Comparison of ENCODE assay signal across 10 cellular contexts in genomic region chr4:82043809-82044137, GRCh38.
DNase-seq lines count a peak whose midpoint lies in the region; ATAC-seq and TF ChIP-seq lines count a peak whose summit lies in the region.
"Had no signal": no experiment of that assay in that cellular context is flagged by ENCODE, and none has a peak within 500 bp of the region (broad histone marks: within the 10 kb centered on the region; RNA-seq: fewer than 3 reads in every experiment).

No MANE protein-coding gene starts in this region.

- H3K9me3 ChIP-seq in CD4-positive, alpha-beta memory T cell (ENCODE audit: control insufficient read depth in 1 of 2, low read length in 2 of 2): no peaks in the 10 kb centered on the region
- no peaks in the 10 kb centered on the region for H3K9me3 ChIP-seq in T-helper 17 cell (ENCODE audit: control insufficient read depth, low read length, poor library complexity, severe bottlenecking)
- H3K9me3 ChIP-seq in hepatocyte (ENCODE audit: low read depth): no peaks in the 10 kb centered on the region
- no peaks in the 10 kb centered on the region for H3K9me3 ChIP-seq in psoas muscle
- H3K9me3 ChIP-seq in uterus: no peaks in the 10 kb centered on the region
- H3K9me3 ChIP-seq: Peyer's patch had no signal

- no peak for DNase-seq in CD4-positive, alpha-beta memory T cell
- no peak for DNase-seq in T-helper 17 cell
- no peak for DNase-seq in hepatocyte (ENCODE audit: low spot score)
- no peak for DNase-seq in psoas muscle
- no peak for DNase-seq in NCI-H2029 (lab: John Stamatoyannopoulos, UW)
- DNase-seq in stimulated activated CD4-positive, alpha-beta T cell treated with anti-CD3 and anti-CD28 coated beads, Interleukin-2, amount 100 ng/mL, for 24 hours: no peak
- no peak for DNase-seq in uterus
- DNase-seq: effector CD8-positive, alpha-beta T cell had no signal

- H4K20me1 ChIP-seq in hepatocyte (ENCODE audit: insufficient read depth, poor library complexity, severe bottlenecking): no peaks in the 10 kb centered on the region

- peak overlapping the region in 6 of 8 donors; percentile 47 to 70 (median 58) for H3K4me3 Mint-ChIP-seq in CD4-positive, alpha-beta memory T cell
- peak overlapping the region; percentile 79 for H3K4me3 Mint-ChIP-seq in T-helper 17 cell

- WGBS in hepatocyte (ENCODE audit: low lambda C conversion rate, missing lambda C conversion rate): 3% methylated on average over 18 of the region's 18 CpGs
- WGBS in psoas muscle, 3 donors: 1 to 5% (median 2%) methylated on average over 17 to 18 of the region's 18 CpGs

- ATAC-seq in T-helper 17 cell (no peak), psoas muscle (no peak), HG02571 (IDR thresholded peaks at IDR 0.05; ENCODE audit: unreplicated experiment) (no peak)

- no peaks in the 10 kb centered on the region for H3K36me3 Mint-ChIP-seq in CD4-positive, alpha-beta memory T cell
- H3K36me3 Mint-ChIP-seq in T-helper 17 cell (ENCODE audit: low read depth): no peaks in the 10 kb centered on the region

- intact Hi-C loops in CD4-positive, alpha-beta memory T cell (cut with micrococcal nuclease): no loop called here
- intact Hi-C loops in psoas muscle (cut with DNase I): no loop called here
- intact Hi-C loops in uterus (cut with DNase I; ENCODE audit: low total_unique reads): no loop called here

- no peak for TF ChIP-seq POLR2A in uterus (IDR thresholded peaks at IDR 0.05)

- CTCF ChIA-PET in CD4-positive, alpha-beta memory T cell (lab: Charles Lee; ENCODE audit: partially characterized antibody): interaction anchor here (1.0 kb wide), 1 partner anchor 80 kb away, joined by 3 read pairs; no protein-coding TSS in a partner anchor

- H3K27ac Mint-ChIP-seq in CD4-positive, alpha-beta memory T cell: no peak overlapping the region
- no peak overlapping the region for H3K27ac Mint-ChIP-seq in T-helper 17 cell

- peaks cover 39 to 46% of the 10 kb centered on the region in 2 donors for H3K27me3 Mint-ChIP-seq in CD4-positive, alpha-beta memory T cell
- peaks cover 76% of the 10 kb centered on the region for H3K27me3 Mint-ChIP-seq in T-helper 17 cell

- no peaks in the 10 kb centered on the region for H3K9me2 ChIP-seq in hepatocyte (replicated peaks; ENCODE audit: insufficient read depth)

- peak overlapping the region; percentile 98 for H3K4me2 ChIP-seq in hepatocyte

- no peak for TF ChIP-seq CTCF in hepatocyte (IDR thresholded peaks at IDR 0.05; ENCODE audit: poor library complexity)
- no peak for TF ChIP-seq CTCF in psoas muscle (IDR thresholded peaks at IDR 0.05)
- no peak for TF ChIP-seq CTCF in uterus (IDR thresholded peaks at IDR 0.05)

- no peak overlapping the region for H3K27ac ChIP-seq in CD4-positive, alpha-beta memory T cell (ENCODE audit: low read depth, low read length)
- peak overlapping the region; percentile 90 for H3K27ac ChIP-seq in hepatocyte
- no peak overlapping the region for H3K27ac ChIP-seq in psoas muscle
- H3K27ac ChIP-seq in uterus: no peak overlapping the region

- no peaks in the 10 kb centered on the region for H3K27me3 ChIP-seq in CD4-positive, alpha-beta memory T cell (ENCODE audit: insufficient read depth, low read length)
- H3K27me3 ChIP-seq in hepatocyte (peaks cover 39% of the 10 kb centered on the region), psoas muscle (ENCODE audit: insufficient read depth in 3 of 3, low read length in 2 of 3) (peaks cover 0 to 39% (median 3%) of the 10 kb centered on the region in 3 donors), uterus (peaks cover 0 to 6% of the 10 kb centered on the region in 2 donors)
- H3K27me3 ChIP-seq: Peyer's patch had no signal

- peak overlapping the region; percentile 41 for H2AFZ ChIP-seq in hepatocyte

- H3K79me2 ChIP-seq in hepatocyte: peaks cover 20% of the 10 kb centered on the region

- H3K4me1 Mint-ChIP-seq in CD4-positive, alpha-beta memory T cell: peaks cover 0 to 13% (median 6%) of the 10 kb centered on the region in 4 donors
- no peaks in the 10 kb centered on the region for H3K4me1 Mint-ChIP-seq in T-helper 17 cell

- no peaks in the 10 kb centered on the region for H3K36me3 ChIP-seq in CD4-positive, alpha-beta memory T cell (ENCODE audit: insufficient read depth, low read length)
- no peaks in the 10 kb centered on the region for H3K36me3 ChIP-seq in hepatocyte (replicated peaks; ENCODE audit: insufficient read depth, low read depth)
- no peaks in the 10 kb centered on the region for H3K36me3 ChIP-seq in psoas muscle (ENCODE audit: insufficient read depth in 1 of 2, low read depth in 1 of 2)
- no peaks in the 10 kb centered on the region for H3K36me3 ChIP-seq in uterus
- H3K36me3 ChIP-seq: Peyer's patch had no signal

- POLR2A ChIA-PET in CD4-positive, alpha-beta memory T cell (lab: Charles Lee; ENCODE audit: partially characterized antibody): no interaction called here

- H3K4me1 ChIP-seq in CD4-positive, alpha-beta memory T cell (ENCODE audit: insufficient read depth, low read length): peaks cover 7% of the 10 kb centered on the region
- H3K4me1 ChIP-seq in hepatocyte (ENCODE audit: insufficient read depth) (peaks cover 9% of the 10 kb centered on the region), psoas muscle (peaks cover 3% of the 10 kb centered on the region), uterus (no peaks in the 10 kb centered on the region)

- no peak overlapping the region for H3K4me3 ChIP-seq in CD4-positive, alpha-beta memory T cell (ENCODE audit: low read length in 2 of 2)
- H3K4me3 ChIP-seq in hepatocyte (peak overlapping the region; percentile 75), psoas muscle (peak overlapping the region; percentile 68), uterus (peak overlapping the region in 1 of 2 donors; percentile 7)

- H3K9me3 Mint-ChIP-seq in CD4-positive, alpha-beta memory T cell: peaks cover 0 to 2% (median 0%) of the 10 kb centered on the region in 8 donors

Comparison
In these comparisons a context has a peak if more than half of its experiments do, and no peak if none do; other contexts are left out.
1. H3K4me3 ChIP-seq: peak in hepatocyte (single experiment) and psoas muscle (single experiment); none in CD4-positive, alpha-beta memory T cell (0 of 2).